In the genomic region with DNA sequence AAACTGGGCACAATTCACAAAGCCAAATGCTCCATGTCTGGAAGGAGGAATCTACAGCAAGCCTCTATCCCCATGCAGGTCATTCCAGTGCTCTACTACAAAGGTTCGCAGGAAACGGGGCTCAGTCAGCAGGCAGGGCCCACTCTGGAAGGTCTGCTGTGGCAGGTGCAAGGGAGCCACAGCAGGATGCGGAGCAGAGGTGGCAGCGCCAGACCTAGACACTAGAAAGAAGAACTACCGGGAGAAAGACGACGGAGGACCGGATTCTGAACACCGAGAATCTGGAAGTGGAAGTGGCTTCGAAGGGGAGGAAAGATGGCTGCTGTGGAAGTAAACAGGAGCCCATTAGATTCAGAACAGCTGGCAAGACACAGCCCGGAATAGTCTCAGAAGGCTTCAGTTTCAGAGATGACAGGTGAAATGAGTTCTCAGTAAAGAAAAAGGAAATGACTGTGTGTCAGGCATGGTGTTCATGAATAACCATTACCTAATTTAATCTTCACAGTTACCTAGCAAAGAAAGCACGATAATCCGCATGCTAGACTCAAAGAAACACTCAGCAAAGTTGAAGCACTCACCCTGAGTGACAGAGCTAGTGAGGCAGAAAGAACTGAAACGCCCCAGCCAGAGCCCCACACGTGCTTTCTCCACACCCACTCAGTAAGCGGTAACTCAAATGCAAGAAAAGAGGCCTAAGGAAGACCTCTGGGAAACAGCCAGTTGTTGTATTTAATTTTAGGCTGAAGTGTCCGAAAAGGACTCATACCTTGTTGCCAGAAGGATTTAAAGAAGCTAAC, we compare ENCODE assay signal across 16 cellular contexts. TPM values are rescaled to one million over a fixed set of nuclear protein-coding genes. Genes with fewer than 3 reads are reported as not detected.
DNase-seq lines count a peak whose midpoint lies in the region; ATAC-seq, FAIRE-seq and TF ChIP-seq lines count a peak whose summit lies in the region.
"Had no signal": no experiment of that assay in that cellular context is flagged by ENCODE, and none has a peak within 500 bp of the region (broad histone marks: within the 10 kb centered on the region; RNA-seq: fewer than 3 reads in every experiment).

No MANE protein-coding gene starts in this region.

- no peaks in the 10 kb centered on the region for H3K4me1 ChIP-seq in CD4-positive, CD25-positive, alpha-beta regulatory T cell (ENCODE audit: control insufficient read depth, insufficient read depth, low read length, poor library complexity, severe bottlenecking)
- H3K4me1 ChIP-seq in H9 (ENCODE audit: insufficient read depth, low read length): no peaks in the 10 kb centered on the region
- no peaks in the 10 kb centered on the region for H3K4me1 ChIP-seq in astrocyte (ENCODE audit: insufficient read depth, low read length)
- no peaks in the 10 kb centered on the region for H3K4me1 ChIP-seq in osteoblast (ENCODE audit: insufficient read depth, low read length)
- no peaks in the 10 kb centered on the region for H3K4me1 ChIP-seq in A673 (ENCODE audit: insufficient read depth, low read length, poor library complexity, severe bottlenecking)
- H3K4me1 ChIP-seq: BLaER1 had no signal

- H3K9me3 Mint-ChIP-seq in CD4-positive, CD25-positive, alpha-beta regulatory T cell: no peaks in the 10 kb centered on the region
- H3K9me3 Mint-ChIP-seq in H9: no peaks in the 10 kb centered on the region
- H3K9me3 Mint-ChIP-seq in astrocyte (ENCODE audit: unreplicated experiment): no peaks in the 10 kb centered on the region

- H3K9ac ChIP-seq in H9 (ENCODE audit: extremely low read depth, insufficient read length, low read length): no peak overlapping the region
- H3K9ac ChIP-seq in astrocyte (ENCODE audit: low read length): no peak overlapping the region
- H3K9ac ChIP-seq: BLaER1 had no signal

- H3K23me2 ChIP-seq in H9 (ENCODE audit: insufficient read length, low read depth, low read length, poor library complexity, severe bottlenecking): no peaks in the 10 kb centered on the region

- H4K8ac ChIP-seq in H9 (replicated peaks; ENCODE audit: insufficient read length, low read depth, low read length): no peak overlapping the region

- H2BK12ac ChIP-seq in H9 (ENCODE audit: insufficient read length, low read depth, low read length): no peak overlapping the region

- H4K20me1 ChIP-seq in H9 (ENCODE audit: control insufficient read depth, insufficient read depth, insufficient read length) (no peaks in the 10 kb centered on the region), astrocyte (ENCODE audit: insufficient read depth, low read length) (no peaks in the 10 kb centered on the region), osteoblast (ENCODE audit: insufficient read depth, low read length) (no peaks in the 10 kb centered on the region)

- H3K4me2 ChIP-seq in H9 (ENCODE audit: insufficient read depth, insufficient read length, low read length) (no peak overlapping the region), astrocyte (ENCODE audit: low read length) (no peak overlapping the region), osteoblast (ENCODE audit: insufficient read depth, low read length) (no peak overlapping the region)
- H3K4me2 ChIP-seq: BLaER1 had no signal

- H3K79me2 ChIP-seq in H9 (ENCODE audit: insufficient read depth, low read length) (no peaks in the 10 kb centered on the region), astrocyte (ENCODE audit: insufficient read depth, low read length) (no peaks in the 10 kb centered on the region), osteoblast (ENCODE audit: insufficient read depth, low read length) (no peaks in the 10 kb centered on the region)

- H3K27ac Mint-ChIP-seq in CD4-positive, CD25-positive, alpha-beta regulatory T cell: peak overlapping the region in 2 of 3 donors; percentile 20 to 61
- H3K27ac Mint-ChIP-seq in H9 (peak overlapping the region in 2 of 3 experiments; percentile 16 to 53; a peak in 4 of 7 replicates), astrocyte (ENCODE audit: unreplicated experiment) (peak overlapping the region; percentile 29)

- H4K91ac ChIP-seq in H9 (ENCODE audit: insufficient read length, low read depth, low read length): no peak overlapping the region

- H2BK15ac ChIP-seq in H9 (ENCODE audit: low read depth, low read length): no peak overlapping the region

- H2AK5ac ChIP-seq in H9 (ENCODE audit: insufficient read length, low read length): no peak overlapping the region

- POLR2A ChIA-PET in A673 (lab: Charles Lee; ENCODE audit: low non-redundant PET): no interaction called here

- peaks cover 61% of the 10 kb centered on the region for H3K36me3 ChIP-seq in CD4-positive, CD25-positive, alpha-beta regulatory T cell (ENCODE audit: control insufficient read depth, insufficient read depth, low read length)
- peaks cover 44% of the 10 kb centered on the region for H3K36me3 ChIP-seq in astrocyte (ENCODE audit: insufficient read depth, low read length)
- H3K36me3 ChIP-seq in osteoblast (ENCODE audit: insufficient read depth, low read length): peaks cover 58% of the 10 kb centered on the region
- peaks cover 46% of the 10 kb centered on the region for H3K36me3 ChIP-seq in A673 (ENCODE audit: insufficient read depth, low read length, poor library complexity, severe bottlenecking)

- H3K56ac ChIP-seq in H9 (ENCODE audit: insufficient read length, low read depth, low read length): no peak overlapping the region

- no peak overlapping the region for H2BK5ac ChIP-seq in H9 (ENCODE audit: insufficient read length, low read length)

- H3K4ac ChIP-seq in H9 (ENCODE audit: low read depth, low read length): no peak overlapping the region

- intact Hi-C loops in A673 (cut with micrococcal nuclease; ENCODE audit: unreplicated experiment): no loop called here

- WGBS in H9 (ENCODE audit: extremely low coverage, insufficient read length, low lambda C conversion rate): no CpG with 5 or more reads among the region's 17 CpGs

- H2AFZ ChIP-seq in H9 (ENCODE audit: low read length): no peak overlapping the region
- H2AFZ ChIP-seq in astrocyte (ENCODE audit: low read depth, low read length): no peak overlapping the region
- no peak overlapping the region for H2AFZ ChIP-seq in osteoblast (ENCODE audit: low read length)

- no peak overlapping the region for H2BK120ac ChIP-seq in H9 (ENCODE audit: low read depth, low read length, poor library complexity, severe bottlenecking)

- no peak overlapping the region for H3K18ac ChIP-seq in H9 (ENCODE audit: insufficient read length, low read depth, low read length)

- H3K79me1 ChIP-seq in H9 (ENCODE audit: insufficient read depth, low read depth, low read length, poor library complexity, severe bottlenecking): no peaks in the 10 kb centered on the region

- no peaks in the 10 kb centered on the region for H3K27me3 Mint-ChIP-seq in CD4-positive, CD25-positive, alpha-beta regulatory T cell
- no peaks in the 10 kb centered on the region for H3K27me3 Mint-ChIP-seq in H9 (ENCODE audit: low read depth)
- no peaks in the 10 kb centered on the region for H3K27me3 Mint-ChIP-seq in astrocyte (ENCODE audit: low read depth, unreplicated experiment)

- H3K23ac ChIP-seq in H9 (ENCODE audit: insufficient read length, low read depth, low read length): no peak overlapping the region

- H4K5ac ChIP-seq in H9 (ENCODE audit: insufficient read length, low read depth, low read length): no peak overlapping the region

- H3K36me3 Mint-ChIP-seq in CD4-positive, CD25-positive, alpha-beta regulatory T cell: peaks cover 54% of the 10 kb centered on the region
- H3K36me3 Mint-ChIP-seq in H9 (ENCODE audit: insufficient read depth in 1 of 3, low read depth in 3 of 3) (peaks cover 36 to 84% (median 58%) of the 10 kb centered on the region in 3 experiments; a peak in 6 of 7 replicates), astrocyte (ENCODE audit: low read depth, unreplicated experiment) (peaks cover 18% of the 10 kb centered on the region)

- no peak overlapping the region for H3T11ph ChIP-seq in H9 (ENCODE audit: low read length)

- no peak for FAIRE-seq in astrocyte (lab: Jason Lieb, UNC)
- FAIRE-seq: H54, RCC 7860 had no signal

- H3K14ac ChIP-seq in H9 (ENCODE audit: insufficient read depth, low read length): no peak overlapping the region

- no peak overlapping the region for H2BK20ac ChIP-seq in H9 (ENCODE audit: low read depth, low read length, poor library complexity, severe bottlenecking)

- DNase-seq in CD4-positive, CD25-positive, alpha-beta regulatory T cell: peak in 1 of 3 donors; percentile 16
- DNase-seq in H9: no peak
- no peak for DNase-seq in astrocyte (ENCODE audit: low read depth)
- peak; percentile 31 for DNase-seq in osteoblast (ENCODE audit: insufficient read length, low spot score, missing footprints)
- no peak for DNase-seq in A673 (ENCODE audit: low spot score)
- no peak for DNase-seq in GF-D8 (lab: John Stamatoyannopoulos, UW)
- DNase-seq: IMR-90, NCI-H1417, NCI-H1930, NCI-H2171 treated with DMSO at 0.1 percent for 48 hours, NCI-H510A, SHP77 treated with DMSO at 0.1 percent for 48 hours had no signal

- no peak overlapping the region for H3K4me3 ChIP-seq in CD4-positive, CD25-positive, alpha-beta regulatory T cell (ENCODE audit: low read depth, low read length)
- H3K4me3 ChIP-seq in astrocyte (ENCODE audit: insufficient read depth, low read depth, low read length) (no peak overlapping the region), osteoblast (ENCODE audit: insufficient read depth, low read length) (no peak overlapping the region), A673 (ENCODE audit: low read depth, low read length, poor library complexity, severe bottlenecking) (no peak overlapping the region)
- H3K4me3 ChIP-seq: BLaER1 had no signal

- no peak for TF ChIP-seq CTCF in H9 (conservative IDR thresholded peaks at IDR 0.05)
- TF ChIP-seq CTCF in astrocyte (IDR thresholded peaks at IDR 0.05; ENCODE audit: insufficient read depth, low read depth, low read length): no peak
- TF ChIP-seq CTCF in osteoblast (IDR thresholded peaks at IDR 0.05; ENCODE audit: extremely low read depth, low read depth, low read length): no peak
- no peak for TF ChIP-seq CTCF in A673 (conservative IDR thresholded peaks at IDR 0.05; ENCODE audit: low read depth, low read length)

- H3K4me3 Mint-ChIP-seq in CD4-positive, CD25-positive, alpha-beta regulatory T cell: no peak overlapping the region
- H3K4me3 Mint-ChIP-seq in H9: no peak overlapping the region
- no peak overlapping the region for H3K4me3 Mint-ChIP-seq in astrocyte (ENCODE audit: unreplicated experiment)

- H3K4me1 Mint-ChIP-seq in CD4-positive, CD25-positive, alpha-beta regulatory T cell: peaks cover 0 to 5% (median 0%) of the 10 kb centered on the region in 4 donors
- peaks cover 13 to 14% of the 10 kb centered on the region in 2 experiments for H3K4me1 Mint-ChIP-seq in H9
- no peaks in the 10 kb centered on the region for H3K4me1 Mint-ChIP-seq in astrocyte (ENCODE audit: low read depth, unreplicated experiment)

- BruUV-seq in A673 (replicated peaks; lab: Mats Ljungman, UMichigan): no TSS peak

- CTCF ChIA-PET in A673 (lab: Charles Lee): no interaction called here

- H3K27ac ChIP-seq in CD4-positive, CD25-positive, alpha-beta regulatory T cell (ENCODE audit: insufficient read depth, low read length, poor library complexity, severe bottlenecking): no peak overlapping the region
- H3K27ac ChIP-seq in H9 (ENCODE audit: insufficient read length, low read depth, low read length): no peak overlapping the region
- no peak overlapping the region for H3K27ac ChIP-seq in astrocyte (ENCODE audit: low read depth, low read length)
- no peak overlapping the region for H3K27ac ChIP-seq in osteoblast (ENCODE audit: low read depth, low read length)
- no peak overlapping the region for H3K27ac ChIP-seq in A673 (ENCODE audit: low read depth, low read length, poor library complexity, severe bottlenecking)
- H3K27ac ChIP-seq: BLaER1 had no signal

- H3K27me3 ChIP-seq in CD4-positive, CD25-positive, alpha-beta regulatory T cell (ENCODE audit: control insufficient read depth, insufficient read depth, low read length): no peaks in the 10 kb centered on the region
- H3K27me3 ChIP-seq in H9 (ENCODE audit: insufficient read depth, low read length) (no peaks in the 10 kb centered on the region), astrocyte (ENCODE audit: insufficient read depth, low read length) (no peaks in the 10 kb centered on the region), osteoblast (ENCODE audit: insufficient read depth, low read length) (no peaks in the 10 kb centered on the region), A673 (replicated peaks; ENCODE audit: insufficient read depth, low read depth, low read length, poor library complexity) (no peaks in the 10 kb centered on the region)
- H3K27me3 ChIP-seq: BLaER1 had no signal

- no peaks in the 10 kb centered on the region for H3K9me3 ChIP-seq in CD4-positive, CD25-positive, alpha-beta regulatory T cell (ENCODE audit: control insufficient read depth in 2 of 2, low read length in 2 of 2)
- H3K9me3 ChIP-seq in H9 (ENCODE audit: control insufficient read depth, low read depth, low read length) (no peaks in the 10 kb centered on the region), astrocyte (ENCODE audit: insufficient read depth, low read depth, low read length) (no peaks in the 10 kb centered on the region), osteoblast (ENCODE audit: low read depth, low read length) (no peaks in the 10 kb centered on the region), A673 (ENCODE audit: low read depth, low read length, poor library complexity, severe bottlenecking) (no peaks in the 10 kb centered on the region)
- H3K9me3 ChIP-seq: BLaER1 had no signal

- no peak for ATAC-seq in CD4-positive, CD25-positive, alpha-beta regulatory T cell (ENCODE audit: low read depth in 2 of 2)
- ATAC-seq in HG02840 (IDR thresholded peaks at IDR 0.05; ENCODE audit: low FRiP score, unreplicated experiment): no peak

RNA-seq across cellular contexts. Expression of gene SETD4, which starts 21.4 kb away (rescaled TPM):
- 15.0 TPM for total RNA-seq in CD4-positive, CD25-positive, alpha-beta regulatory T cell
- polyA plus RNA-seq in CD4-positive, CD25-positive, alpha-beta regulatory T cell: 10 to 100 TPM in 2 of 4 donors, 1 to 10 TPM in 2; 9.2 to 14.6 (median 9.9) TPM
- 49.9 and 52.5 TPM in 2 replicates for total RNA-seq in H9 (2021)
- 14.8 and 16.0 TPM in 2 replicates for total RNA-seq in astrocyte
- total RNA-seq in osteoblast: 15.9 and 18.6 TPM in 2 replicates
- 29.3 and 33.3 TPM in 2 replicates for total RNA-seq in A673 (2021)

RNA-seq across cellular contexts. Expression of gene CBR1, which starts 30.9 kb away (rescaled TPM):
- total RNA-seq in CD4-positive, CD25-positive, alpha-beta regulatory T cell: 9.8 TPM
- polyA plus RNA-seq in CD4-positive, CD25-positive, alpha-beta regulatory T cell: 10 to 100 TPM; 58.3 to 72.0 (median 62.1) TPM
- total RNA-seq in H9 (2021): 5.7 and 7.1 TPM in 2 replicates
- 20.3 and 21.3 TPM in 2 replicates for total RNA-seq in astrocyte
- 69.0 and 73.5 TPM in 2 replicates for total RNA-seq in osteoblast
- total RNA-seq in A673 (2021): 81.8 and 84.8 TPM in 2 replicates
